ENCODE assay signal across 1 cellular context in the genomic region with DNA sequence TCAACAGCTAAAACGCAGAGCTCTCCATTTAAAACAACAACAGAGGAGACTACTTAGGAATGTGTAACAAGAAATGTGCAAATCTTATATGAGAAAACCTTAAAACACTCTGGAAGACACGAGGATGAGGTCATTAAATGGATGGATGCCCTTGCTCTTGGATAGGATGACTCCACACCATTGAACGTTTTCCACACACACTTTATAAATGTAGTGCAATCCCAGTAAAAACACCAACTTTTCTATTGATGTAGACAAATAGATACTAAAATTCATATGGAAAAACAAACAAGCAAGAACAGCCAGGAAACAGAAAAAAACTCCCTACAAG.
TF ChIP-seq lines count a peak whose summit lies in the region.

No MANE protein-coding gene starts in this region.

TF ChIP-seq in IMR-90, 13 proteins besides CTCF, POLR2A, EP300 and RAD21 (continued from another document):
- TF ChIP-seq, protein P1, sequence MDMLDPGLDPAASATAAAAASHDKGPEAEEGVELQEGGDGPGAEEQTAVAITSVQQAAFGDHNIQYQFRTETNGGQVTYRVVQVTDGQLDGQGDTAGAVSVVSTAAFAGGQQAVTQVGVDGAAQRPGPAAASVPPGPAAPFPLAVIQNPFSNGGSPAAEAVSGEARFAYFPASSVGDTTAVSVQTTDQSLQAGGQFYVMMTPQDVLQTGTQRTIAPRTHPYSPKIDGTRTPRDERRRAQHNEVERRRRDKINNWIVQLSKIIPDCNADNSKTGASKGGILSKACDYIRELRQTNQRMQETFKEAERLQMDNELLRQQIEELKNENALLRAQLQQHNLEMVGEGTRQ (IDR thresholded peaks at IDR 0.05; ENCODE audit: low read depth, low read length): no peak
